21 cellular contexts compared by ENCODE assay signal in the genomic region with DNA sequence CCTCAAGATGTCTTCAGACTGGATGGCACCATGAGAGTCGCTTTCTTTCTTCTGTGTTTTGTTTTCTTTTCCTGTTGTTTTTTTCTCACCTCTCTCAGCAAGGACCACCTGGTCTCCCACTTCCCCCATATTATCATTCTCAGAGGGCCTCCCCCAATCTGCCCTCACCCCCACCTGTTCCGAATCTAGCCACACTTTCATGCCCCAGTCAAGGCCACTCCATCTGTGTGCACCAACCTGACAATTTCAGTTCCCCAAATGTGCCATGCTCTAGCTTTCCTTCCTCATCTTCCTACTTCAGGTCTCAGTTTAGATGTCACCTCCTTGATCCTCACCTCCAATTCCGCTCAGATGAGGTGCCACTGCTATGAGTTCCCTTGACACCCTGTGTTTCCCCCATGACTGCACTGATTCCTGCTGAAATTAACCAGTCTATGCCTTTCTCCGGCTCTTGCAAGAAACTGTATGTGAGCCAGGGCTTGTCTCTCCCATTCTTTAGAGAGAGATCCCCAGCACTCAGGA.
DNase-seq lines count a peak whose midpoint lies in the region; ATAC-seq and TF ChIP-seq lines count a peak whose summit lies in the region.
"Had no signal": no experiment of that assay in that cellular context is flagged by ENCODE, and none has a peak within 500 bp of the region (broad histone marks: within the 10 kb centered on the region; RNA-seq: fewer than 3 reads in every experiment).

No MANE protein-coding gene starts in this region.

- DNase-seq in T-helper 17 cell (no peak), right lobe of liver (no peak)
- peak; percentile 4 for DNase-seq in stimulated activated naive B cell treated with anti-CD40 and anti-IgM and Interleukin-4, amounts not matched to agents 10 μg/mL and 1 μg/mL and 100 μg/mL, for 72 hours
- DNase-seq in activated CD8-positive, alpha-beta memory T cell treated with anti-CD3 and anti-CD28 coated beads for 24 hours, result no peak
- DNase-seq: activated CD4-positive, CD25-positive, alpha-beta regulatory T cell; activated naive CD4-positive, alpha-beta T cell treated with Interleukin-2 at 50 U/mL for 16 hours; activated T-cell treated with anti-CD3 and anti-CD28 coated beads, Interleukin-2, amount 50 U/mL, for 4 hours; central memory CD4-positive, alpha-beta T cell; DMS79; foreskin melanocyte; hypothalamus; naive thymus-derived CD8-positive, alpha-beta T cell; NCI-H1694; PC-9; stimulated activated naive CD4-positive, alpha-beta T cell treated with Interleukin-2 at 50 U/mL for 16 hours had no signal

- peaks cover 6 to 8% of the 10 kb centered on the region in 2 donors for H3K9me3 Mint-ChIP-seq in stimulated activated naive B cell treated with anti-CD40 and anti-IgM and Interleukin-4, amounts not matched to agents 10 μg/mL and 1 μg/mL and 100 μg/mL, for 72 hours
- H3K9me3 Mint-ChIP-seq: activated T-cell treated with anti-CD3 and anti-CD28 coated beads, Interleukin-2, amount 50 U/mL, for 4 hours; naive thymus-derived CD8-positive, alpha-beta T cell; T-helper 2 cell treated with Interferon-gamma antibody and Interleukin-4, amounts not matched to agents 5 μg/mL and 100 μg/mL, for 36 hours had no signal

- no peak overlapping the region for H3K4me3 Mint-ChIP-seq in T-helper 17 cell
- H3K4me3 Mint-ChIP-seq in stimulated activated naive B cell treated with anti-CD40 and anti-IgM and Interleukin-4, amounts not matched to agents 10 μg/mL and 1 μg/mL and 100 μg/mL, for 72 hours, result peak overlapping the region in 1 of 2 donors; percentile 3
- H3K4me3 Mint-ChIP-seq: activated T-cell treated with anti-CD3 and anti-CD28 coated beads, Interleukin-2, amount 50 U/mL, for 4 hours; T-helper 2 cell treated with Interferon-gamma antibody and Interleukin-4, amounts not matched to agents 5 μg/mL and 100 μg/mL, for 36 hours had no signal

- no peaks in the 10 kb centered on the region for H3K36me3 ChIP-seq in right lobe of liver
- H3K36me3 ChIP-seq: tibial nerve had no signal

- no peaks in the 10 kb centered on the region for H3K4me1 Mint-ChIP-seq in T-helper 17 cell
- H3K4me1 Mint-ChIP-seq in stimulated activated naive B cell treated with anti-CD40 and anti-IgM and Interleukin-4, amounts not matched to agents 10 μg/mL and 1 μg/mL and 100 μg/mL, for 72 hours, result peaks cover 45 to 73% of the 10 kb centered on the region in 2 donors

- H3K27ac Mint-ChIP-seq in T-helper 17 cell, result no peak overlapping the region
- no peak overlapping the region for H3K27ac Mint-ChIP-seq in stimulated activated naive B cell treated with anti-CD40 and anti-IgM and Interleukin-4, amounts not matched to agents 10 μg/mL and 1 μg/mL and 100 μg/mL, for 72 hours
- H3K27ac Mint-ChIP-seq: T-helper 2 cell treated with Interferon-gamma antibody and Interleukin-4, amounts not matched to agents 5 μg/mL and 100 μg/mL, for 36 hours had no signal

- intact Hi-C loops in right lobe of liver (cut with DNase I), result no loop called here

- ATAC-seq in GM19463 (IDR thresholded peaks at IDR 0.05; ENCODE audit: unreplicated experiment) (peak; percentile 53), T-helper 17 cell (peak; percentile 42), right lobe of liver (no peak), HG03280 (IDR thresholded peaks at IDR 0.05; ENCODE audit: unreplicated experiment) (no peak), HG02970 (IDR thresholded peaks at IDR 0.05; ENCODE audit: low FRiP score, unreplicated experiment) (no peak)
- ATAC-seq in stimulated activated naive B cell treated with anti-CD40 and anti-IgM and Interleukin-4, amounts not matched to agents 10 μg/mL and 1 μg/mL and 100 μg/mL, for 72 hours (replicated peaks), result peak; percentile 81 to 88
- ATAC-seq: activated T-cell treated with anti-CD3 and anti-CD28 coated beads, Interleukin-2, amount 50 U/mL, for 4 hours; naive thymus-derived CD8-positive, alpha-beta T cell had no signal

- TF ChIP-seq POLR2A in right lobe of liver (IDR thresholded peaks at IDR 0.05), result no peak

- no peaks in the 10 kb centered on the region for H3K27me3 ChIP-seq in right lobe of liver
- H3K27me3 ChIP-seq: tibial nerve had no signal

- H3K27ac ChIP-seq in right lobe of liver, result peak overlapping the region; percentile 69 to 85 (median 79)
- H3K27ac ChIP-seq: epithelial cell of prostate, PC-9 had no signal

- TF ChIP-seq CTCF in right lobe of liver (IDR thresholded peaks at IDR 0.05), result no peak

- H3K36me3 Mint-ChIP-seq in T-helper 17 cell (ENCODE audit: low read depth), result no peaks in the 10 kb centered on the region
- peaks cover 0 to 8% of the 10 kb centered on the region in 2 donors for H3K36me3 Mint-ChIP-seq in stimulated activated naive B cell treated with anti-CD40 and anti-IgM and Interleukin-4, amounts not matched to agents 10 μg/mL and 1 μg/mL and 100 μg/mL, for 72 hours
- H3K36me3 Mint-ChIP-seq: naive thymus-derived CD8-positive, alpha-beta T cell had no signal

- H3K27me3 Mint-ChIP-seq in T-helper 17 cell, result no peaks in the 10 kb centered on the region
- H3K27me3 Mint-ChIP-seq in stimulated activated naive B cell treated with anti-CD40 and anti-IgM and Interleukin-4, amounts not matched to agents 10 μg/mL and 1 μg/mL and 100 μg/mL, for 72 hours, result no peaks in the 10 kb centered on the region

- H3K9me3 ChIP-seq in T-helper 17 cell (ENCODE audit: control insufficient read depth, low read length, poor library complexity, severe bottlenecking), result no peaks in the 10 kb centered on the region
- H3K9me3 ChIP-seq in right lobe of liver, result no peaks in the 10 kb centered on the region
- H3K9me3 ChIP-seq: tibial nerve had no signal

- no peak overlapping the region for H3K4me3 ChIP-seq in right lobe of liver
- H3K4me3 ChIP-seq: PC-9, tibial nerve had no signal

- H3K4me1 ChIP-seq in right lobe of liver, result peaks cover 0 to 22% (median 10%) of the 10 kb centered on the region in 4 donors

- WGBS in right lobe of liver (ENCODE audit: insufficient coverage, low coverage, low lambda C conversion rate, missing lambda C conversion rate), result 78% methylated on average over 4 of the region's 4 CpGs

Comparison
In these comparisons a context has a peak if more than half of its experiments do, and no peak if none do; other contexts are left out.
1. ATAC-seq: peak in GM19463 (single experiment), T-helper 17 cell (single experiment) and stimulated activated naive B cell treated with anti-CD40 and anti-IgM and Interleukin-4, amounts not matched to agents 10 μg/mL and 1 μg/mL and 100 μg/mL, for 72 hours (2 of 2); none in right lobe of liver (0 of 4), HG03280 (single experiment) and HG02970 (single experiment).